Comparison of ENCODE assay signal across 7 cellular contexts in genomic region chr1:24743404-24744211, GRCh38. TPM values are rescaled to one million over a fixed set of nuclear protein-coding genes. Genes with fewer than 3 reads are reported as not detected.
A peak's percentile ranks its signal among the peaks of the same experiment; 100 is the strongest.
DNase-seq lines count a peak whose midpoint lies in the region; ATAC-seq and TF ChIP-seq lines count a peak whose summit lies in the region.

No MANE protein-coding gene starts in this region.

- H3K27ac ChIP-seq in Peyer's patch: peak overlapping the region; percentile 11 to 96 (median 76)
- peak overlapping the region in 1 of 2 donors; percentile 54 for H3K27ac ChIP-seq in ovary

- intact Hi-C loops in ovary (cut with DNase I): loop anchor here in 1 of 4 donors (10.0 kb wide), 1 partner anchor 59 kb away; no protein-coding TSS in a partner anchor

- peaks cover 0 to 24% (median 6%) of the 10 kb centered on the region in 4 donors for H3K4me1 ChIP-seq in Peyer's patch
- peaks cover 6% of the 10 kb centered on the region for H3K4me1 ChIP-seq in ovary (ENCODE audit: insufficient read depth)

- ATAC-seq in GM19395 (IDR thresholded peaks at IDR 0.05; ENCODE audit: unreplicated experiment) (peak; percentile 24), GM18519 (IDR thresholded peaks at IDR 0.05; ENCODE audit: low FRiP score, unreplicated experiment) (no peak)

- TF ChIP-seq POLR2A in Peyer's patch (IDR thresholded peaks at IDR 0.05) (no peak), ovary (IDR thresholded peaks at IDR 0.05) (no peak)

- H3K36me3 ChIP-seq in Peyer's patch (no peaks in the 10 kb centered on the region), ovary (no peaks in the 10 kb centered on the region)

- 53 to 57% (median 56%) methylated on average over 10 of the region's 10 CpGs for WGBS in ovary, 3 donors

- TF ChIP-seq CTCF in Peyer's patch (IDR thresholded peaks at IDR 0.05) (no peak), ovary (IDR thresholded peaks at IDR 0.05) (no peak)

- H3K9me3 ChIP-seq in Peyer's patch (no peaks in the 10 kb centered on the region), ovary (no peaks in the 10 kb centered on the region)

- DNase-seq in Peyer's patch (peak in 1 of 3 donors; percentile 23), fibroblast of gingiva (ENCODE audit: low read depth) (peak; percentile 86), renal cortical epithelial cell (ENCODE audit: low read depth) (peak; percentile 59), ovary (no peak)
- no peak for DNase-seq in activated CD8-positive, alpha-beta memory T cell treated with anti-CD3 and anti-CD28 coated beads for 24 hours

- H3K27me3 ChIP-seq in Peyer's patch: no peaks in the 10 kb centered on the region
- H3K27me3 ChIP-seq in ovary: no peaks in the 10 kb centered on the region

- no peak for TF ChIP-seq EP300 in ovary (IDR thresholded peaks at IDR 0.05)

- H3K4me3 ChIP-seq in Peyer's patch: no peak overlapping the region
- H3K4me3 ChIP-seq in ovary: no peak overlapping the region

RNA-seq across cellular contexts. Expression of gene CLIC4, which starts 1.6 kb away (rescaled TPM):
- total RNA-seq in Peyer's patch: 10 to 100 TPM; 17.3 to 63.5 (median 32.6) TPM
- 309 and 384 TPM in 2 replicates for total RNA-seq in renal cortical epithelial cell
- total RNA-seq in ovary: 100 to 1,000 TPM in 5 of 7 donors, 10 to 100 TPM in 2; 73.6 to 185 (median 125) TPM
- 100 to 1,000 TPM in 1 of 2 donors, 10 to 100 TPM in 1; 53.6 to 209 TPM for polyA plus RNA-seq in ovary

Comparison
In these comparisons a context has a peak if more than half of its experiments do, and no peak if none do; other contexts are left out.
1. DNase-seq: peak in fibroblast of gingiva (single experiment) and renal cortical epithelial cell (single experiment); none in activated CD8-positive, alpha-beta memory T cell treated with anti-CD3 and anti-CD28 coated beads for 24 hours (single experiment) and ovary (0 of 5).